In genomic region chr4:105661028-105661427, GRCh38 we compare ENCODE assay signal across 26 cellular contexts.
"Had no signal": no experiment of that assay in that cellular context is flagged by ENCODE, and none has a peak within 500 bp of the region (broad histone marks: within the 10 kb centered on the region; RNA-seq: fewer than 3 reads in every experiment).

No MANE protein-coding gene starts in this region.

- H3K4me1 ChIP-seq: pancreas, prostate gland, right atrium auricular region, sigmoid colon, thyroid gland, tibial nerve, vagina had no signal

- H3K27ac ChIP-seq: neutrophil, pancreas, prostate gland, right atrium auricular region, right lobe of liver, sigmoid colon, stomach, thoracic aorta, thyroid gland, tibial nerve, upper lobe of left lung, vagina had no signal

- DNase-seq: naive thymus-derived CD8-positive, alpha-beta T cell; nephron progenitor cell; nucleus accumbens; pancreas; retina; right lobe of liver; sigmoid colon; small intestine; stimulated activated CD4-positive, alpha-beta T cell treated with anti-CD3 and anti-CD28 coated beads, Interleukin-15, amount 100 ng/mL, for 24 hours; stimulated activated CD4-positive, alpha-beta T cell treated with anti-CD3 and anti-CD28 coated beads, Interleukin-2, amount 100 ng/mL, for 24 hours; stimulated activated CD4-positive, alpha-beta T cell treated with anti-CD3 and anti-CD28 coated beads, Interleukin-2, amount 100 ng/mL, for 48 hours; stimulated activated CD4-positive, alpha-beta T cell treated with anti-CD3 and anti-CD28 coated beads, Interleukin-4, amount 100 ng/mL, for 24 hours; stimulated activated naive B cell treated with anti-CD40 and anti-IgM and Interleukin-4, amounts not matched to agents 10 μg/mL and 1 μg/mL and 100 μg/mL, for 72 hours; stimulated activated naive CD4-positive, alpha-beta T cell treated with Interleukin-2 at 50 U/mL for 16 hours; stomach; thyroid gland; trophoblast cell; upper lobe of left lung had no signal

- H3K9me3 ChIP-seq: neutrophil, pancreas, prostate gland, right atrium auricular region, right lobe of liver, sigmoid colon, stomach, thoracic aorta, thyroid gland, tibial nerve, upper lobe of left lung, vagina had no signal

- H3K36me3 ChIP-seq: neutrophil, prostate gland, right atrium auricular region, right lobe of liver, sigmoid colon, stomach, thoracic aorta, thyroid gland, tibial nerve, upper lobe of left lung, vagina had no signal

- ATAC-seq: naive thymus-derived CD8-positive, alpha-beta T cell; natural killer cell treated with Interleukin-12 subunit alpha and Interleukin-12 subunit beta and Interleukin-15 and Interleukin-18, amount 100 ng/mL, for 72 hours; pancreas; right lobe of liver; stimulated activated effector memory CD8-positive, alpha-beta T cell treated with anti-CD3 and anti-CD28 coated beads, Interleukin-12 subunit alpha, Interleukin-12 subunit beta, amount 100 ng/mL, for 72 hours; stimulated activated naive B cell treated with anti-CD40 and anti-IgM and Interleukin-4, amounts not matched to agents 10 μg/mL and 1 μg/mL and 100 μg/mL, for 72 hours had no signal

- H3K4me3 ChIP-seq: pancreas, prostate gland, right atrium auricular region, right lobe of liver, sigmoid colon, stomach, thoracic aorta, thyroid gland, tibial nerve, upper lobe of left lung, vagina had no signal

- H3K27me3 ChIP-seq: neutrophil, pancreas, right atrium auricular region, right lobe of liver, sigmoid colon, stomach, thyroid gland, tibial nerve, upper lobe of left lung, vagina had no signal
